Comparison of ENCODE assay signal across 13 cellular contexts in the genomic region with DNA sequence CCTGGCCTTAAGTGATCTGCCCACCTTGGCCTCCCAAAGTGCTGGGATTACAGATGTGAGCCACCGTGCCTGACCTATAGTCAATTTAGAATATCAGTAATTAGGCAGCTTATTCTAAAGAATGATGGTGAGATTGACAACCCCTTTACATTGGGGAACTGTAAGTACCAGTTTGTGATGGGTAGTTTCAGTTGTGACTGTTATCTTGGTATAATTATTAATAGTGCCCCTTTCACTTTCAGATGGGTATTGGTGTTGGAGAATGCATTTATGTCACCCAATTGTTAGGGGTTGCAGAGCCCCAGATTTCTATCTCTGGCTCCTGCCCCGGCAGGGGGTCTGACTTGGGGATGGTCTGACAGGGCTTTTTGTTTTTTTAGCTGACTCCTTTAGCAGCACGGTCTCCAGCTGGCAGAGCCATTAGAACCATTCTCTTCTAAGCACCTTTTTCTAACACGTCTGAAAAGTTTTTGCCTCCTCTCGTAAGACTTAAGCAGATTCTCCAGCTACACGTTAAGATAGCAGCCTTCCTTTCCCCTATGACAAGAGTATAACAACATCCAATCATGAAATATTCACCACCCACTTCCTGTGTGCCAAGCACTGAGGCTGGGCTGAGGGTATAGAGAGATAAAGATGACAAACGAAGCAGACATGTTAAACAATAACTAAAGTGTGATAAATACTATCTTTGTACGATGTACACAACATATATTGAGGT.
DNase-seq lines count a peak whose midpoint lies in the region; ATAC-seq lines count a peak whose summit lies in the region.
"Had no signal": no experiment of that assay in that cellular context is flagged by ENCODE, and none has a peak within 500 bp of the region (broad histone marks: within the 10 kb centered on the region; RNA-seq: fewer than 3 reads in every experiment).

No MANE protein-coding gene starts in this region.

- no peaks in the 10 kb centered on the region for H3K27me3 Mint-ChIP-seq in effector memory CD8-positive, alpha-beta T cell

- peak overlapping the region in 1 of 2 donors; percentile 9 for H3K4me3 Mint-ChIP-seq in effector memory CD8-positive, alpha-beta T cell
- H3K4me3 Mint-ChIP-seq: CD8-positive, alpha-beta T cell had no signal

- no peaks in the 10 kb centered on the region for H3K9me3 Mint-ChIP-seq in effector memory CD8-positive, alpha-beta T cell
- H3K9me3 Mint-ChIP-seq: CD8-positive, alpha-beta T cell had no signal

- peaks cover 4 to 15% of the 10 kb centered on the region in 2 donors for H3K4me1 Mint-ChIP-seq in effector memory CD8-positive, alpha-beta T cell (ENCODE audit: low read depth in 2 of 2)

- peak in 1 of 3 experiments; percentile 2 for DNase-seq in effector memory CD8-positive, alpha-beta T cell
- DNase-seq in NCI-H1694 treated with DMSO at 0.1 percent for 48 hours (lab: John Stamatoyannopoulos, UW) (no peak), LoVo (ENCODE audit: low spot score) (no peak)
- DNase-seq: amniotic stem cell; CD8-positive, alpha-beta T cell; colonic mucosa; GF-D8; PC-9 had no signal

- ATAC-seq in GM18508 (IDR thresholded peaks at IDR 0.05; ENCODE audit: insufficient read depth, unreplicated experiment) (peak; percentile 64), GM19452 (IDR thresholded peaks at IDR 0.05; ENCODE audit: unreplicated experiment) (peak; percentile 68), HG03097 (IDR thresholded peaks at IDR 0.05; ENCODE audit: low FRiP score, unreplicated experiment) (peak; percentile 54), GM21576 (IDR thresholded peaks at IDR 0.05; ENCODE audit: unreplicated experiment) (no peak), HG02763 (IDR thresholded peaks at IDR 0.05; ENCODE audit: unreplicated experiment) (no peak)
- ATAC-seq in effector memory CD8-positive, alpha-beta T cell (replicated peaks), result peak; percentile 66
- ATAC-seq: CD8-positive, alpha-beta T cell had no signal

- peaks cover 5% of the 10 kb centered on the region for H3K36me3 Mint-ChIP-seq in effector memory CD8-positive, alpha-beta T cell (ENCODE audit: insufficient read depth)

- peak overlapping the region; percentile 38 to 59 for H3K27ac Mint-ChIP-seq in effector memory CD8-positive, alpha-beta T cell
- H3K27ac Mint-ChIP-seq: CD8-positive, alpha-beta T cell had no signal

Comparison
In these comparisons a context has a peak if more than half of its experiments do, and no peak if none do; other contexts are left out.
1. ATAC-seq: peak in GM18508 (single experiment), GM19452 (single experiment), HG03097 (single experiment) and effector memory CD8-positive, alpha-beta T cell (single experiment); none in GM21576 (single experiment) and HG02763 (single experiment).